Comparison of ENCODE assay signal across 7 cellular contexts in genomic region chr15:85533949-85534543, GRCh38.
A peak's percentile ranks its signal among the peaks of the same experiment; 100 is the strongest.
DNase-seq lines count a peak whose midpoint lies in the region; ATAC-seq lines count a peak whose summit lies in the region.

No MANE protein-coding gene starts in this region.

- ATAC-seq in GM18868 (IDR thresholded peaks at IDR 0.05; ENCODE audit: unreplicated experiment) (peak; percentile 83), HG02642 (IDR thresholded peaks at IDR 0.05; ENCODE audit: poor library complexity, unreplicated experiment) (peak; percentile 89), naive B cell (ENCODE audit: low read depth in 2 of 2) (peak; percentile 77 to 79)

- peak overlapping the region; percentile 25 to 86 (median 80) for H3K4me3 Mint-ChIP-seq in naive B cell

- DNase-seq in NOMO-1 treated with dmso at 0.1 percent for 144 hours (lab: John Stamatoyannopoulos, UW; ENCODE audit: unreplicated experiment), result peak; percentile 44
- peak; percentile 60 for DNase-seq in naive B cell
- no peak for DNase-seq in NCI-H510A (lab: John Stamatoyannopoulos, UW)
- no peak for DNase-seq in NCI-H82 treated with DMSO at 0.1 percent for 48 hours (lab: John Stamatoyannopoulos, UW; ENCODE audit: unreplicated experiment)
- no peak for DNase-seq in AG08395 (ENCODE audit: low spot score)

- H3K27me3 Mint-ChIP-seq in naive B cell, result no peaks in the 10 kb centered on the region

- no peaks in the 10 kb centered on the region for H3K9me3 Mint-ChIP-seq in naive B cell

- peaks cover 64 to 98% (median 82%) of the 10 kb centered on the region in 3 donors for H3K4me1 Mint-ChIP-seq in naive B cell

- H3K27ac Mint-ChIP-seq in naive B cell, result peak overlapping the region; percentile 92 to 99 (median 96)

- peaks cover 7 to 11% of the 10 kb centered on the region in 2 donors for H3K36me3 Mint-ChIP-seq in naive B cell

Comparison
In these comparisons a context has a peak if more than half of its experiments do, and no peak if none do; other contexts are left out.
1. DNase-seq: peak in NOMO-1 treated with dmso at 0.1 percent for 144 hours (single experiment) and naive B cell (single experiment); none in NCI-H510A (single experiment), NCI-H82 treated with DMSO at 0.1 percent for 48 hours (single experiment) and AG08395 (single experiment).
2. Peak in every context shown above with its lines, with median percentiles within 50 percentile points of each other: ATAC-seq.